ENCODE assay signal across 26 cellular contexts in the genomic region with DNA sequence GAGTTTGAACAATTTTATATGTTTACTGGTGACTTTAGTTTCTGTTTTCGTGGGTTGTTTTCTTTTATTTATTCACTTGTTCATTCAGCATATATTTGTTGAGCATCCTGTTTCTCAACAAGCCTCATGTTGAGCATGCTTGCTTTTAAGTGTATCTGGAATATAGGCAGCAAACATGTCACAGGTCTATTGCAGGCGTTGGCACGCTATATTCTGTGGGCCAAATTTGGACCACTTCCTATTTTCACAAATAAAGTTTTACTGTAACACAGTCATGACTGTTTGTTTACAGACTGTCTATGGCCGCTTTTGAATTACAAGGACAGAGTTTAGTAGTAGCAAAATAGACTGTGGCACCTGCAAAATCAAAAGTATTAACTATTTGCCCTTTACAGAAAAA.
"Had no signal": no experiment of that assay in that cellular context is flagged by ENCODE, and none has a peak within 500 bp of the region (broad histone marks: within the 10 kb centered on the region; RNA-seq: fewer than 3 reads in every experiment).

No MANE protein-coding gene starts in this region.

- H3K27ac ChIP-seq: adrenal gland, breast epithelium, WERI-Rb-1 had no signal

- H3K4me3 Mint-ChIP-seq: activated CD8-positive, alpha-beta T cell treated with anti-CD3 and anti-CD28 coated beads for 36 hours; activated naive CD8-positive, alpha-beta T cell treated with anti-CD3 and anti-CD28 coated beads, Interleukin-2, amount 10 ng/mL, durations not matched to agents 7 days and 5 days; activated T-cell treated with anti-CD3 and anti-CD28 coated beads, Interleukin-2, amount 50 U/mL, for 72 hours; T-cell had no signal

- H3K36me3 Mint-ChIP-seq: activated naive CD8-positive, alpha-beta T cell treated with anti-CD3 and anti-CD28 coated beads, Interleukin-2, amount 10 ng/mL, durations not matched to agents 7 days and 5 days; T-cell had no signal

- H3K27ac Mint-ChIP-seq: activated CD8-positive, alpha-beta T cell treated with anti-CD3 and anti-CD28 coated beads for 36 hours; activated naive CD8-positive, alpha-beta T cell treated with anti-CD3 and anti-CD28 coated beads, Interleukin-2, amount 10 ng/mL, durations not matched to agents 7 days and 5 days; activated T-cell treated with anti-CD3 and anti-CD28 coated beads, Interleukin-2, amount 50 U/mL, for 72 hours; T-cell had no signal

- H3K4me1 Mint-ChIP-seq: activated naive CD8-positive, alpha-beta T cell treated with anti-CD3 and anti-CD28 coated beads, Interleukin-2, amount 10 ng/mL, durations not matched to agents 7 days and 5 days; T-cell had no signal

- H3K27me3 Mint-ChIP-seq: activated CD8-positive, alpha-beta T cell treated with anti-CD3 and anti-CD28 coated beads for 36 hours; activated naive CD8-positive, alpha-beta T cell treated with anti-CD3 and anti-CD28 coated beads, Interleukin-2, amount 10 ng/mL, durations not matched to agents 7 days and 5 days; T-cell had no signal

- H3K9me3 ChIP-seq: adrenal gland, breast epithelium had no signal

- DNase-seq: activated CD4-positive, alpha-beta T cell treated with anti-CD3 and anti-CD28 coated beads for 4 hours; activated CD8-positive, alpha-beta memory T cell treated with anti-CD3 and anti-CD28 coated beads, Interleukin-2, amount 50 U/mL, for 4 hours; activated CD8-positive, alpha-beta T cell treated with anti-CD3 and anti-CD28 coated beads for 36 hours; activated naive CD4-positive, alpha-beta T cell treated with anti-CD3 and anti-CD28 coated beads, Interleukin-2, amount 50 U/mL, for 16 hours; activated naive CD8-positive, alpha-beta T cell treated with anti-CD3 and anti-CD28 coated beads, Interleukin-2, amount 10 ng/mL, durations not matched to agents 7 days and 5 days; activated T-cell treated with anti-CD3 and anti-CD28 coated beads, Interleukin-2, amount 50 U/mL, for 72 hours; adrenal gland; anterior cingulate cortex; central memory CD4-positive, alpha-beta T cell; Kasumi-1; NCI-H1105; NCI-H1436; NCI-H1694 treated with DMSO at 0.1 percent for 48 hours; NCI-H2029 treated with DMSO at 0.1 percent for 48 hours; NCI-H345; NCI-H510A; NCI-H526 treated with DMSO at 0.1 percent for 48 hours; NCI-H82; NK-92 treated with Interleukin-12 subunit alpha and Interleukin-12 subunit beta, amount 100 ng/mL, for 24 hours; SHP77 treated with DMSO at 0.1 percent for 48 hours; T-cell; T-helper 2 cell; T1000; WERI-Rb-1 had no signal

- FAIRE-seq: TTC549 had no signal

- H3K9me3 Mint-ChIP-seq: activated CD8-positive, alpha-beta T cell treated with anti-CD3 and anti-CD28 coated beads for 36 hours; activated naive CD8-positive, alpha-beta T cell treated with anti-CD3 and anti-CD28 coated beads, Interleukin-2, amount 10 ng/mL, durations not matched to agents 7 days and 5 days; activated T-cell treated with anti-CD3 and anti-CD28 coated beads, Interleukin-2, amount 50 U/mL, for 72 hours; T-cell had no signal

- H3K27me3 ChIP-seq: adrenal gland, breast epithelium had no signal

- H3K4me1 ChIP-seq: breast epithelium had no signal

- H3K4me3 ChIP-seq: adrenal gland, breast epithelium had no signal

- ATAC-seq: activated CD8-positive, alpha-beta T cell treated with anti-CD3 and anti-CD28 coated beads for 36 hours; activated T-cell treated with anti-CD3 and anti-CD28 coated beads, Interleukin-2, amount 50 U/mL, for 72 hours; T-cell had no signal

- H3K36me3 ChIP-seq: adrenal gland, breast epithelium, WERI-Rb-1 had no signal
